In genomic region chr14:64444140-64444539, GRCh38 we compare ENCODE assay signal across 1 cellular context.
TF ChIP-seq lines count a peak whose summit lies in the region.

No MANE protein-coding gene starts in this region.

TF ChIP-seq in H1, 55 proteins besides CTCF, POLR2A, EP300 and RAD21 (continued from another document):
- TF ChIP-seq, protein P1, sequence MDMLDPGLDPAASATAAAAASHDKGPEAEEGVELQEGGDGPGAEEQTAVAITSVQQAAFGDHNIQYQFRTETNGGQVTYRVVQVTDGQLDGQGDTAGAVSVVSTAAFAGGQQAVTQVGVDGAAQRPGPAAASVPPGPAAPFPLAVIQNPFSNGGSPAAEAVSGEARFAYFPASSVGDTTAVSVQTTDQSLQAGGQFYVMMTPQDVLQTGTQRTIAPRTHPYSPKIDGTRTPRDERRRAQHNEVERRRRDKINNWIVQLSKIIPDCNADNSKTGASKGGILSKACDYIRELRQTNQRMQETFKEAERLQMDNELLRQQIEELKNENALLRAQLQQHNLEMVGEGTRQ (IDR thresholded peaks at IDR 0.05; ENCODE audit: low read length): no peak
- no peak for TF ChIP-seq BCL11A (IDR thresholded peaks at IDR 0.05; ENCODE audit: low read depth in 2 of 2, low read length in 2 of 2)
- no peak for TF ChIP-seq KDM1A (IDR thresholded peaks at IDR 0.05; ENCODE audit: borderline replicate concordance, low read length)
- TF ChIP-seq BRCA1 (IDR thresholded peaks at IDR 0.05; ENCODE audit: low read depth, low read length): no peak
- no peak for TF ChIP-seq NANOG (IDR thresholded peaks at IDR 0.05; ENCODE audit: insufficient read depth, low read depth, low read length, poor library complexity, severe bottlenecking)
